In the genomic region with DNA sequence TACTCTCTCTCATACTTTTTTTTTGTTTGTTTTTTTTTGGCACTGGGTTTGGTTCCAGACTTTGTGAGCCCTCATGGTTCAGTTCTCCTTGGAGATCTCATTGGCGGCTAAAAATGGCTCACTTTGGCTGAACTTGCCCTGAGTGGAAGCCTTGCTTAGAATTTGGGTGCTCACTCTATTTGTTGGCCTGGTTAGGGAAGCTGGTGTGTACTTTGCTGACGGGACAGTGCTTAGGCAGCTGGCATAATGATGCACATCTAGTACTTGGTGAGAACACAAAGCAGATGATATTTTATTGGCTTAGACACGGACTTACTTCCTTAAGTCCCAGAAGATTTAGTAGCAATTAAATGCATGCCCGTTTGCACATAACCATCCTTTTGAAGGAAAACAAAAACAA, we compare ENCODE assay signal across 23 cellular contexts.
DNase-seq lines count a peak whose midpoint lies in the region; ATAC-seq lines count a peak whose summit lies in the region.
"Had no signal": no experiment of that assay in that cellular context is flagged by ENCODE, and none has a peak within 500 bp of the region (broad histone marks: within the 10 kb centered on the region; RNA-seq: fewer than 3 reads in every experiment).

No MANE protein-coding gene starts in this region.

- H3K56ac ChIP-seq in mesendoderm (ENCODE audit: low read length), result no peak overlapping the region

- no peak overlapping the region for H3K4me3 ChIP-seq in mesendoderm (ENCODE audit: low read length)
- H3K4me3 ChIP-seq: body of pancreas, pancreas, stomach, upper lobe of right lung had no signal

- no peak overlapping the region for H2BK5ac ChIP-seq in mesendoderm (ENCODE audit: low read length)

- no peak overlapping the region for H2BK120ac ChIP-seq in mesendoderm (ENCODE audit: low read depth, low read length)

- H3K27ac ChIP-seq in mesendoderm (ENCODE audit: low read depth, low read length), result no peak overlapping the region
- H3K27ac ChIP-seq: body of pancreas, pancreas, RWPE1, stomach, upper lobe of right lung had no signal

- no peak overlapping the region for H3K9ac ChIP-seq in mesendoderm (ENCODE audit: low read length)

- H3K23ac ChIP-seq in mesendoderm (ENCODE audit: low read length), result peak overlapping the region; percentile 17

- peaks cover 6% of the 10 kb centered on the region for H3K27me3 ChIP-seq in mesendoderm (ENCODE audit: insufficient read depth, low read length, poor library complexity)

- H2BK15ac ChIP-seq in mesendoderm (replicated peaks; ENCODE audit: low read depth), result no peak overlapping the region

- no peak overlapping the region for H3K18ac ChIP-seq in mesendoderm (ENCODE audit: low read length)

- no peaks in the 10 kb centered on the region for H3K36me3 Mint-ChIP-seq in activated T-helper 17 cell treated with anti-CD3 and anti-CD28 coated beads, Interleukin-2, amount 50 U/mL, for 72 hours (ENCODE audit: low read depth)
- H3K36me3 Mint-ChIP-seq: IgD-negative memory B cell, natural killer cell had no signal

- no peak for ATAC-seq in activated T-helper 17 cell treated with anti-CD3 and anti-CD28 coated beads, Interleukin-2, amount 50 U/mL, for 72 hours (replicated peaks)
- ATAC-seq in GM19395 (IDR thresholded peaks at IDR 0.05; ENCODE audit: unreplicated experiment), result no peak
- ATAC-seq: body of pancreas, natural killer cell, pancreas, upper lobe of right lung had no signal

- intact Hi-C loops in head of caudate nucleus (cut with DNase I), result no loop called here

- no peak overlapping the region for H4K8ac ChIP-seq in mesendoderm (ENCODE audit: low read depth, low read length)

- DNase-seq in NCI-H82 (lab: John Stamatoyannopoulos, UW) (peak; percentile 65), NCI-H82 treated with DMSO at 0.1 percent for 48 hours (lab: John Stamatoyannopoulos, UW; ENCODE audit: unreplicated experiment) (no peak), DMS79 treated with DMSO at 0.1 percent for 48 hours (lab: John Stamatoyannopoulos, UW) (peak; percentile 95), mesendoderm (no peak), head of caudate nucleus (no peak), NCI-H1436 treated with DMSO at 0.1 percent for 48 hours (lab: John Stamatoyannopoulos, UW) (no peak)
- DNase-seq: activated naive CD8-positive, alpha-beta T cell treated with anti-CD3 and anti-CD28 coated beads, Interleukin-2, amount 10 ng/mL, durations not matched to agents 7 days and 5 days; body of pancreas; cortex of kidney; hippocampal formation; islet precursor cell; mesenchymal stem cell; natural killer cell; NCI-H187 treated with DMSO at 0.1 percent for 48 hours; NCI-H345; pancreas; stimulated activated CD4-positive, alpha-beta T cell treated with anti-CD3 and anti-CD28 coated beads, Interleukin-1b, Interleukin-23, amount 100 ng/mL, for 48 hours; stomach; upper lobe of right lung had no signal

- H3K4me1 Mint-ChIP-seq in activated T-helper 17 cell treated with anti-CD3 and anti-CD28 coated beads, Interleukin-2, amount 50 U/mL, for 72 hours, result peaks cover 10% of the 10 kb centered on the region

- no peaks in the 10 kb centered on the region for H3K36me3 ChIP-seq in mesendoderm (ENCODE audit: control insufficient read depth, insufficient read depth, low read length)
- H3K36me3 ChIP-seq: pancreas, stomach, upper lobe of right lung had no signal

- H3K79me2 ChIP-seq in mesendoderm (ENCODE audit: control insufficient read depth, insufficient read depth, low read length), result no peaks in the 10 kb centered on the region

- H3K4me1 ChIP-seq in mesendoderm (ENCODE audit: control insufficient read depth, low read depth, low read length), result no peaks in the 10 kb centered on the region
- H3K4me1 ChIP-seq: pancreas had no signal

- H3K9me3 Mint-ChIP-seq in activated T-helper 17 cell treated with anti-CD3 and anti-CD28 coated beads, Interleukin-2, amount 50 U/mL, for 72 hours, result no peaks in the 10 kb centered on the region
- H3K9me3 Mint-ChIP-seq: activated naive CD8-positive, alpha-beta T cell treated with anti-CD3 and anti-CD28 coated beads, Interleukin-2, amount 10 ng/mL, durations not matched to agents 7 days and 5 days; natural killer cell had no signal

- no peak overlapping the region for H3K4ac ChIP-seq in mesendoderm (ENCODE audit: low read depth, low read length)

- peak overlapping the region; percentile 30 for H3K4me3 Mint-ChIP-seq in activated T-helper 17 cell treated with anti-CD3 and anti-CD28 coated beads, Interleukin-2, amount 50 U/mL, for 72 hours
- H3K4me3 Mint-ChIP-seq: IgD-negative memory B cell, natural killer cell had no signal

- no peaks in the 10 kb centered on the region for H3K79me1 ChIP-seq in mesendoderm (ENCODE audit: low read length)

- no peak overlapping the region for H4K5ac ChIP-seq in mesendoderm (ENCODE audit: low read length)

- H3K4me2 ChIP-seq in mesendoderm (ENCODE audit: low read length), result no peak overlapping the region

- H3K27ac Mint-ChIP-seq in activated T-helper 17 cell treated with anti-CD3 and anti-CD28 coated beads, Interleukin-2, amount 50 U/mL, for 72 hours, result no peak overlapping the region
- H3K27ac Mint-ChIP-seq: activated naive CD8-positive, alpha-beta T cell treated with anti-CD3 and anti-CD28 coated beads, Interleukin-2, amount 10 ng/mL, durations not matched to agents 7 days and 5 days; IgD-negative memory B cell; natural killer cell had no signal

- no peak overlapping the region for H2AK5ac ChIP-seq in mesendoderm (ENCODE audit: low read length)

- peaks cover 50% of the 10 kb centered on the region for H3K27me3 Mint-ChIP-seq in activated T-helper 17 cell treated with anti-CD3 and anti-CD28 coated beads, Interleukin-2, amount 50 U/mL, for 72 hours

- WGBS in mesendoderm (ENCODE audit: extremely low coverage, insufficient coverage, low lambda C conversion rate), result no CpG with 5 or more reads among the region's 4 CpGs

Comparison
In these comparisons a context has a peak if more than half of its experiments do, and no peak if none do; other contexts are left out.
1. DNase-seq: peak in NCI-H82 (single experiment) and DMS79 treated with DMSO at 0.1 percent for 48 hours (single experiment); none in NCI-H82 treated with DMSO at 0.1 percent for 48 hours (single experiment), mesendoderm (single experiment), head of caudate nucleus (0 of 42) and NCI-H1436 treated with DMSO at 0.1 percent for 48 hours (single experiment).